In genomic region chr2:239396881-239397681, GRCh38 we compare ENCODE assay signal across 9 cellular contexts. TPM values are rescaled to one million over a fixed set of nuclear protein-coding genes. Genes with fewer than 3 reads are reported as not detected.
DNase-seq lines count a peak whose midpoint lies in the region; ATAC-seq and TF ChIP-seq lines count a peak whose summit lies in the region.
"Had no signal": no experiment of that assay in that cellular context is flagged by ENCODE, and none has a peak within 500 bp of the region (broad histone marks: within the 10 kb centered on the region; RNA-seq: fewer than 3 reads in every experiment).

No MANE protein-coding gene starts in this region.

- no peak overlapping the region for H2AFZ ChIP-seq in neural cell (ENCODE audit: low read depth, low read length)

- no peak for ATAC-seq in activated naive CD8-positive, alpha-beta T cell treated with anti-CD3 and anti-CD28 coated beads, Interleukin-2, amount 50 U/mL, for 24 hours
- ATAC-seq in GM21529 (IDR thresholded peaks at IDR 0.05; ENCODE audit: unreplicated experiment) (no peak), HG02678 (IDR thresholded peaks at IDR 0.05; ENCODE audit: unreplicated experiment) (no peak), GM18505 (IDR thresholded peaks at IDR 0.05; ENCODE audit: unreplicated experiment) (no peak)

- DNase-seq in G401 (ENCODE audit: low spot score) = peak; percentile 28
- peak; percentile 27 for DNase-seq in NCI-H510A (lab: John Stamatoyannopoulos, UW)
- DNase-seq in activated naive CD8-positive, alpha-beta T cell treated with anti-CD3 and anti-CD28 coated beads, Interleukin-2, amount 50 U/mL, for 24 hours = peak; percentile 16
- DNase-seq in occipital lobe (lab: John Stamatoyannopoulos, UW) = no peak

- no peak overlapping the region for H3K9ac ChIP-seq in neural cell (ENCODE audit: low read length)

- peak; percentile 52 for TF ChIP-seq RAD21 in neural cell (conservative IDR thresholded peaks at IDR 0.05)

- H3K27me3 Mint-ChIP-seq in activated naive CD8-positive, alpha-beta T cell treated with anti-CD3 and anti-CD28 coated beads, Interleukin-2, amount 50 U/mL, for 24 hours = no peaks in the 10 kb centered on the region

- TF ChIP-seq CTCF in neural cell (IDR thresholded peaks at IDR 0.05; ENCODE audit: poor library complexity, severe bottlenecking) = peak; percentile 44

- H3K36me3 ChIP-seq in neural cell (ENCODE audit: insufficient read depth, low read length) = peaks cover 3% of the 10 kb centered on the region

- H3K27me3 ChIP-seq in neural cell (ENCODE audit: insufficient read depth, low read depth, low read length) = no peaks in the 10 kb centered on the region

- H3K9me2 ChIP-seq in neural cell (ENCODE audit: insufficient read depth, low read length) = no peaks in the 10 kb centered on the region

- in situ Hi-C loops in G401 (cut with HindIII; ENCODE audit: low sequenced_read_pairs) = no loop called here

- H3K9me3 Mint-ChIP-seq in activated naive CD8-positive, alpha-beta T cell treated with anti-CD3 and anti-CD28 coated beads, Interleukin-2, amount 50 U/mL, for 24 hours = no peaks in the 10 kb centered on the region

- no peak overlapping the region for H3K4me3 ChIP-seq in neural cell (ENCODE audit: low read length)
- H3K4me3 ChIP-seq: skin epidermis had no signal

- peaks cover 57% of the 10 kb centered on the region for H3K79me2 ChIP-seq in neural cell (replicated peaks; ENCODE audit: insufficient read depth, low read length)

- no peak overlapping the region for H3K4me2 ChIP-seq in neural cell (ENCODE audit: low read length)

- no peaks in the 10 kb centered on the region for H4K20me1 ChIP-seq in neural cell (ENCODE audit: insufficient read depth)

- H3K36me3 Mint-ChIP-seq in activated naive CD8-positive, alpha-beta T cell treated with anti-CD3 and anti-CD28 coated beads, Interleukin-2, amount 50 U/mL, for 24 hours (ENCODE audit: low read depth) = no peaks in the 10 kb centered on the region

- peaks cover 40% of the 10 kb centered on the region for H3K4me1 Mint-ChIP-seq in activated naive CD8-positive, alpha-beta T cell treated with anti-CD3 and anti-CD28 coated beads, Interleukin-2, amount 50 U/mL, for 24 hours

- H3K9me3 ChIP-seq in neural cell (ENCODE audit: low read length) = no peaks in the 10 kb centered on the region

- no peak overlapping the region for H3K27ac ChIP-seq in neural cell (ENCODE audit: low read length)
- H3K27ac ChIP-seq: skin epidermis had no signal

- no peak for TF ChIP-seq EP300 in neural cell (conservative IDR thresholded peaks at IDR 0.05; ENCODE audit: poor library complexity, severe bottlenecking)

- H3K4me3 Mint-ChIP-seq in activated naive CD8-positive, alpha-beta T cell treated with anti-CD3 and anti-CD28 coated beads, Interleukin-2, amount 50 U/mL, for 24 hours = no peak overlapping the region

- no peak overlapping the region for H3K27ac Mint-ChIP-seq in activated naive CD8-positive, alpha-beta T cell treated with anti-CD3 and anti-CD28 coated beads, Interleukin-2, amount 50 U/mL, for 24 hours

- H3F3A ChIP-seq in neural cell (ENCODE audit: insufficient read depth, low read length, poor library complexity, severe bottlenecking) = peaks cover 1% of the 10 kb centered on the region

- no peak for TF ChIP-seq POLR2A in GM18505 (IDR thresholded peaks at IDR 0.05; ENCODE audit: borderline replicate concordance, extremely low read depth, insufficient read depth, insufficient read length)

TF ChIP-seq in neural cell, 6 proteins besides CTCF, POLR2A, EP300 and RAD21:
- TF ChIP-seq SMC3 (conservative IDR thresholded peaks at IDR 0.05; ENCODE audit: poor library complexity) (peak; percentile 53), REST (IDR thresholded peaks at IDR 0.05; ENCODE audit: borderline replicate concordance) (no peak)

RNA-seq across cellular contexts. Expression of gene HDAC4, which starts 3.7 kb away (rescaled TPM):
- total RNA-seq in G401 (2014; rRNA removed; shearing (Covaris generic)) = 4.5 and 7.7 TPM in 2 replicates
- polyA plus RNA-seq in neural cell = 3.4 and 4.2 TPM in 2 replicates
- polyA minus RNA-seq in neural cell = 28.7 and 30.3 TPM in 2 replicates
- total RNA-seq in occipital lobe = 30.9 TPM
